Comparison of ENCODE assay signal across 19 cellular contexts in the genomic region with DNA sequence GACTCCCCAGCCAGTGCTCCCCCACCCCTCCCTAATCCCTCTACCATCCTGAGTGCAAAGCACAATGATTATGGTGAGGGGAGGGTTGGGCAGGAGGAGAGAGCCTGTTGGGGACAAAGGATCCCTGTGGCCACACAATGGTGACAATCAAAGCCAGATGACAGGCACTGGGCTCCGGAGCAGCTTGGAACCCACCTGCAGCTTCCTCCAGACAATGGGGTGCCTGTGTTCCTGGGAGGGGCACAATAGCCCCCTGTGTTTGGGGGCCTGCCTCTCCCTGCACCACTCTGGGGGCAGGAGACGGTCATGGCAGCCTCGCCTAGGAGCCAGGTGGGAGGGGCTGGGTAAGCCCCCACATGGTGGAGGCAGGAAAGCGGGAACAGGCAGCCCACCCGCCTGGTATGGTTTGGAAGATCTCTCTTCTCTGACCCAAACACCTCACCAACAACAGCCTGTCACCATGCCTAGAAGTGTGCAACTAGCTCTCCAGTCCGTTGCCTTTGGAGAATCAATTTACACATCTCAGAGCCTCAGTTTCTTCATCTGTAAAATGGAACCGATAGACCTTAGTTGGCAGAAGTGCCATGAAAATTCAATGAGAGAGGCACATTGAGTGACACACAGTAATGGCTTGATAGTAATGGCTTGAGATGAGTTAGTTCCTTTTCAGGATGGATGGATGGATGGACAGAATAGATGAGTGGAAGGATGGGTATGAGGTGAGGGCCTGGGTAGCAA. TPM values are rescaled to one million over a fixed set of nuclear protein-coding genes. Genes with fewer than 3 reads are reported as not detected.
DNase-seq lines count a peak whose midpoint lies in the region; ATAC-seq, FAIRE-seq and TF ChIP-seq lines count a peak whose summit lies in the region.
"Had no signal": no experiment of that assay in that cellular context is flagged by ENCODE, and none has a peak within 500 bp of the region (broad histone marks: within the 10 kb centered on the region; RNA-seq: fewer than 3 reads in every experiment).

No MANE protein-coding gene starts in this region.

- no peak overlapping the region for H3K4ac ChIP-seq in H1 (replicated peaks; ENCODE audit: insufficient read length, low read depth, low read length)
- no peak overlapping the region for H3K4ac ChIP-seq in mesenchymal stem cell (ENCODE audit: low read depth in 1 of 2, low read length in 2 of 2)

- H3K4me2 ChIP-seq in H1 (ENCODE audit: insufficient read depth in 1 of 2, low read depth in 2 of 2, low read length in 2 of 2): no peak overlapping the region
- peak overlapping the region; percentile 21 for H3K4me2 ChIP-seq in neural progenitor cell
- no peak overlapping the region for H3K4me2 ChIP-seq in mesenchymal stem cell (ENCODE audit: low read length, poor library complexity, severe bottlenecking)
- H3K4me2 ChIP-seq: SK-N-SH had no signal

- no peak overlapping the region for H2BK20ac ChIP-seq in H1 (ENCODE audit: low read length)

- H3K9me3 Mint-ChIP-seq in neural progenitor cell: peaks cover 2% of the 10 kb centered on the region

- TF ChIP-seq POLR2A in H1 (IDR thresholded peaks at IDR 0.05; ENCODE audit: control extremely low read depth in 1 of 2, low read depth in 2 of 2, low read length in 2 of 2): no peak

- 75% methylated on average over 7 of the region's 7 CpGs; no CpG with 5 or more reads in 1 of the 2 experiments for WGBS in H1 (ENCODE audit: extremely low coverage in 1 of 2, insufficient coverage in 1 of 2, insufficient read length in 1 of 2, insufficient replicate concordance in 2 of 2, low coverage in 1 of 2, low lambda C conversion rate in 2 of 2, missing lambda C conversion rate in 1 of 2), 2 experiments
- 82% methylated on average over 7 of the region's 7 CpGs for WGBS in mesenchymal stem cell

- no peaks in the 10 kb centered on the region for H3K79me2 ChIP-seq in H1 (ENCODE audit: control insufficient read depth in 1 of 2, insufficient read depth in 2 of 2, low read length in 2 of 2)
- no peaks in the 10 kb centered on the region for H3K79me2 ChIP-seq in neural progenitor cell (ENCODE audit: low read depth)

- H3F3A ChIP-seq in neural progenitor cell (ENCODE audit: low read depth): peaks cover 28% of the 10 kb centered on the region

- in situ Hi-C loops in HAP-1 (cut with MboI; ENCODE audit: low sequenced_read_pairs): no loop called here

- H3K36me3 ChIP-seq in H1 (ENCODE audit: control insufficient read depth in 2 of 4, insufficient read depth in 4 of 4, low read length in 3 of 4) (no peaks in the 10 kb centered on the region), neural progenitor cell (no peaks in the 10 kb centered on the region), mesenchymal stem cell (ENCODE audit: control insufficient read depth in 1 of 2, insufficient read depth in 2 of 2, low read depth in 1 of 2, low read length in 2 of 2) (no peaks in the 10 kb centered on the region), HAP-1 (replicated peaks) (no peaks in the 10 kb centered on the region)

- H3K14ac ChIP-seq in H1 (ENCODE audit: insufficient read length) (no peak overlapping the region), mesenchymal stem cell (ENCODE audit: low read length in 2 of 2) (no peak overlapping the region)

- H3K27me3 ChIP-seq in H1 (replicated peaks in 1 of 4; ENCODE audit: control insufficient read depth in 3 of 4, extremely low read depth in 1 of 4, insufficient read depth in 3 of 4, low read length in 3 of 4): no peaks in the 10 kb centered on the region; a peak in 1 of 7 replicates
- no peaks in the 10 kb centered on the region for H3K27me3 ChIP-seq in neural progenitor cell
- H3K27me3 ChIP-seq in mesenchymal stem cell (ENCODE audit: control insufficient read depth in 1 of 2, insufficient read depth in 1 of 2, low read length in 2 of 2): peaks cover 25 to 76% of the 10 kb centered on the region in 2 experiments
- peaks cover 12% of the 10 kb centered on the region for H3K27me3 ChIP-seq in HAP-1 (ENCODE audit: low read depth)

- H4K20me1 ChIP-seq in H1 (replicated peaks in 1 of 2; ENCODE audit: control insufficient read depth in 1 of 2, insufficient read depth in 2 of 2, low read length in 2 of 2): peaks cover 0 to 3% of the 10 kb centered on the region in 2 experiments
- no peaks in the 10 kb centered on the region for H4K20me1 ChIP-seq in neural progenitor cell (ENCODE audit: low read depth)

- POLR2A ChIA-PET in H1 (lab: Charles Lee; ENCODE audit: partially characterized antibody): no interaction called here

- no peak overlapping the region for H3K56ac ChIP-seq in H1 (replicated peaks; ENCODE audit: insufficient read length, low read depth, low read length)

- H4K5ac ChIP-seq in H1 (ENCODE audit: insufficient read length, low read depth, low read length): no peak overlapping the region

- peak overlapping the region; percentile 78 for H3K27ac Mint-ChIP-seq in neural progenitor cell

- no peaks in the 10 kb centered on the region for H3K36me3 Mint-ChIP-seq in neural progenitor cell

- peaks cover 0 to 4% (median under 1%) of the 10 kb centered on the region in 4 experiments; a peak in 1 of 7 replicates for H3K4me1 ChIP-seq in H1 (replicated peaks in 1 of 4; ENCODE audit: control insufficient read depth in 3 of 4, insufficient read depth in 4 of 4, low read length in 3 of 4)
- peaks cover 45% of the 10 kb centered on the region for H3K4me1 ChIP-seq in neural progenitor cell
- peaks cover 2% of the 10 kb centered on the region for H3K4me1 ChIP-seq in mesenchymal stem cell (ENCODE audit: control insufficient read depth, insufficient read depth, low read depth, low read length)
- H3K4me1 ChIP-seq in HAP-1: no peaks in the 10 kb centered on the region

- DNase-seq in NCI-H345 (lab: John Stamatoyannopoulos, UW): peak; percentile 18
- no peak for DNase-seq in NCI-H345 treated with DMSO at 0.1 percent for 48 hours (lab: John Stamatoyannopoulos, UW; ENCODE audit: unreplicated experiment)
- DNase-seq in H1 (ENCODE audit: low read depth in 1 of 2, low spot score in 2 of 2): no peak
- DNase-seq in neural progenitor cell (ENCODE audit: low spot score): peak; percentile 79
- no peak for DNase-seq in mesenchymal stem cell
- no peak for DNase-seq in NCI-H2196 treated with DMSO at 0.1 percent for 48 hours (lab: John Stamatoyannopoulos, UW; ENCODE audit: unreplicated experiment)
- DNase-seq in HAP-1 (ENCODE audit: low spot score in 2 of 2): no peak
- DNase-seq: 8988T, DMS153, EL, NCI-H1436 treated with DMSO at 0.1 percent for 48 hours, NCI-H2107, NCI-H446, NCI-H748 treated with DMSO at 0.1 percent for 48 hours, SK-N-SH had no signal

- H3K23me2 ChIP-seq in H1 (ENCODE audit: low read depth, low read length): no peaks in the 10 kb centered on the region; the same call in 1 of the 2 replicates

- H3K23ac ChIP-seq in H1 (ENCODE audit: insufficient read length): no peak overlapping the region
- H3K23ac ChIP-seq in mesenchymal stem cell (ENCODE audit: low read length in 2 of 2): no peak overlapping the region

- H3K9me3 ChIP-seq in H1 (ENCODE audit: insufficient read depth in 2 of 2, low read depth in 1 of 2, low read length in 1 of 2) (no peaks in the 10 kb centered on the region), neural progenitor cell (ENCODE audit: low read depth) (no peaks in the 10 kb centered on the region), mesenchymal stem cell (ENCODE audit: control insufficient read depth, low read length) (no peaks in the 10 kb centered on the region), HAP-1 (no peaks in the 10 kb centered on the region)
- H3K9me3 ChIP-seq: SK-N-SH had no signal

- H3K4me1 Mint-ChIP-seq in neural progenitor cell: peaks cover 32% of the 10 kb centered on the region

- H2BK15ac ChIP-seq in H1 (ENCODE audit: low read length) (no peak overlapping the region), mesenchymal stem cell (ENCODE audit: low read depth, poor library complexity, severe bottlenecking) (no peak overlapping the region)

- H3K79me1 ChIP-seq in H1 (ENCODE audit: low read depth, low read length) (no peaks in the 10 kb centered on the region), mesenchymal stem cell (replicated peaks; ENCODE audit: low read length, poor library complexity, severe bottlenecking) (no peaks in the 10 kb centered on the region)

- H2BK12ac ChIP-seq in H1 (ENCODE audit: low read depth, low read length): no peak overlapping the region
- no peak overlapping the region for H2BK12ac ChIP-seq in mesenchymal stem cell (ENCODE audit: low read length in 2 of 2)

- TF ChIP-seq EP300 in H1 (IDR thresholded peaks at IDR 0.05; ENCODE audit: borderline replicate concordance in 1 of 2, low read depth in 2 of 2, low read length in 2 of 2): no peak

- H3K4me3 ChIP-seq in H1 (ENCODE audit: extremely low read depth in 1 of 4, insufficient read depth in 2 of 4, low read depth in 3 of 4, low read length in 4 of 4) (no peak overlapping the region), neural progenitor cell (no peak overlapping the region), mesenchymal stem cell (ENCODE audit: insufficient read depth in 1 of 2, low read depth in 1 of 2, low read length in 2 of 2) (no peak overlapping the region), HAP-1 (no peak overlapping the region)

- no peak for ATAC-seq in GM18867 (IDR thresholded peaks at IDR 0.05; ENCODE audit: unreplicated experiment)

- no peak overlapping the region for H3K9ac ChIP-seq in H1 (replicated peaks in 1 of 4; ENCODE audit: extremely low read depth in 1 of 4, low read depth in 3 of 4, low read length in 3 of 4)
- H3K9ac ChIP-seq in neural progenitor cell: no peak overlapping the region
- no peak overlapping the region for H3K9ac ChIP-seq in mesenchymal stem cell (ENCODE audit: low read length)
- H3K9ac ChIP-seq: SK-N-SH had no signal

- no peak overlapping the region for H2AFZ ChIP-seq in H1 (ENCODE audit: low read length)
- H2AFZ ChIP-seq in neural progenitor cell (replicated peaks): no peak overlapping the region
- H2AFZ ChIP-seq in mesenchymal stem cell (ENCODE audit: low read depth, low read length): no peak overlapping the region

- TF ChIP-seq RAD21 in H1 (IDR thresholded peaks at IDR 0.05 in 1 of 2, conservative IDR thresholded peaks at IDR 0.05 in 1 of 2; ENCODE audit: low read depth in 2 of 2, low read length in 2 of 2): no peak

- peaks cover 32% of the 10 kb centered on the region for H3K27me3 Mint-ChIP-seq in neural progenitor cell (ENCODE audit: insufficient read depth, low read depth)

- CTCF ChIA-PET in H1 (lab: Charles Lee; ENCODE audit: partially characterized antibody): interaction anchor here (0.6 to 1.5 kb wide), 3 partner anchors 14 kb away, joined by 3 to 7 read pairs (median 3); no protein-coding TSS in a partner anchor

- no peak for TF ChIP-seq CTCF in H1 (IDR thresholded peaks at IDR 0.05; ENCODE audit: control extremely low read depth in 1 of 3, insufficient read depth in 1 of 3, low read depth in 1 of 3, low read length in 3 of 3)
- TF ChIP-seq CTCF in neural progenitor cell (IDR thresholded peaks at IDR 0.05): no peak

- H4K8ac ChIP-seq in H1 (ENCODE audit: extremely low read depth, insufficient read depth, low read length) (peak overlapping the region; percentile 76; the same call in 1 of the 2 replicates), mesenchymal stem cell (ENCODE audit: low read length) (no peak overlapping the region)

- H2BK5ac ChIP-seq in H1 (ENCODE audit: low read depth, low read length) (no peak overlapping the region), mesenchymal stem cell (ENCODE audit: low read depth, low read length, poor library complexity, severe bottlenecking) (no peak overlapping the region)

- H3K4me3 Mint-ChIP-seq in neural progenitor cell: peak overlapping the region; percentile 7

- FAIRE-seq in H1 (lab: Jason Lieb, UNC): no peak
- FAIRE-seq: H54, HTR-8/SVneo had no signal

- H3K18ac ChIP-seq in H1 (ENCODE audit: extremely low read depth, low read length) (no peak overlapping the region), mesenchymal stem cell (ENCODE audit: low read depth in 1 of 2, low read length in 2 of 2) (no peak overlapping the region)

- H2BK120ac ChIP-seq in H1 (replicated peaks; ENCODE audit: low read depth, low read length) (no peak overlapping the region), mesenchymal stem cell (ENCODE audit: low read depth, low read length) (no peak overlapping the region)

- H3K27ac ChIP-seq in H1 (ENCODE audit: low read depth, low read length): no peak overlapping the region
- no peak overlapping the region for H3K27ac ChIP-seq in neural progenitor cell
- H3K27ac ChIP-seq in mesenchymal stem cell (ENCODE audit: low read length, poor library complexity, severe bottlenecking): no peak overlapping the region
- H3K27ac ChIP-seq: C4-2B had no signal

- H4K91ac ChIP-seq in H1 (replicated peaks; ENCODE audit: insufficient read length, low read length) (no peak overlapping the region), mesenchymal stem cell (ENCODE audit: low read length) (no peak overlapping the region)

- H2AK5ac ChIP-seq in H1 (ENCODE audit: low read depth, low read length): no peak overlapping the region
- no peak overlapping the region for H2AK5ac ChIP-seq in mesenchymal stem cell (ENCODE audit: low read length, severe bottlenecking)

RNA-seq across cellular contexts. Expression of gene MVK, which starts 53.0 kb away (rescaled TPM):
- total RNA-seq in H1 (2021; fragmentation: NEBNext Ultra II Directional; extraction: Animal tissue kit (Norgen Biotek cat#: 25700)): 15.7 and 17.0 TPM in 2 replicates
- 20.9 and 21.5 TPM in 2 replicates for polyA plus RNA-seq in H1 (2011; rRNA removed)
- polyA plus RNA-seq in H1 (2011; cell fraction: cytosol; rRNA removed): 14.7 TPM
- 20.3 TPM for polyA plus RNA-seq in H1 (2011; cell fraction: nucleus; rRNA removed)
- 13.6 to 17.0 TPM (median 14.5 TPM) in 4 replicates for polyA plus RNA-seq in H1 (2012, experiment 1 of 2)
- polyA plus RNA-seq in H1 (2012, experiment 2 of 2): 12.2 TPM
- polyA plus RNA-seq in H1 (2013, experiment 1 of 2): 14.5 TPM
- 16.0 TPM for polyA plus RNA-seq in H1 (2013, experiment 2 of 2)
- polyA minus RNA-seq in H1 (2011; rRNA and poly(A)+ RNA removed): 11.4 and 17.2 TPM in 2 replicates
- polyA minus RNA-seq in H1 (2011; cell fraction: cytosol; rRNA and poly(A)+ RNA removed): 5.5 TPM
- 14.6 TPM for polyA minus RNA-seq in H1 (2011; cell fraction: nucleus; rRNA and poly(A)+ RNA removed)
- 8.3 and 20.1 TPM in 2 replicates for total RNA-seq in neural progenitor cell (ENCODE audit: low replicate concordance)
- polyA plus RNA-seq in mesenchymal stem cell (2013, experiment 1 of 2): 48.3 TPM
- polyA plus RNA-seq in mesenchymal stem cell (2013, experiment 2 of 2): 46.7 TPM

RNA-seq across cellular contexts. Expression of gene MMAB, which starts 53.2 kb away (rescaled TPM):
- total RNA-seq in H1 (2021; fragmentation: NEBNext Ultra II Directional; extraction: Animal tissue kit (Norgen Biotek cat#: 25700)): 17.1 and 18.5 TPM in 2 replicates
- polyA plus RNA-seq in H1 (2011; rRNA removed): 12.9 and 14.5 TPM in 2 replicates
- polyA plus RNA-seq in H1 (2011; cell fraction: cytosol; rRNA removed): 15.4 TPM
- polyA plus RNA-seq in H1 (2011; cell fraction: nucleus; rRNA removed): 14.1 TPM
- polyA plus RNA-seq in H1 (2012, experiment 1 of 2): 19.3 to 22.5 TPM (median 21.5 TPM) in 4 replicates
- 24.4 TPM for polyA plus RNA-seq in H1 (2012, experiment 2 of 2)
- 13.2 TPM for polyA plus RNA-seq in H1 (2013, experiment 1 of 2)
- 14.4 TPM for polyA plus RNA-seq in H1 (2013, experiment 2 of 2)
- 11.6 and 14.7 TPM in 2 replicates for polyA minus RNA-seq in H1 (2011; rRNA and poly(A)+ RNA removed)
- polyA minus RNA-seq in H1 (2011; cell fraction: cytosol; rRNA and poly(A)+ RNA removed): 11.4 TPM
- 16.3 TPM for polyA minus RNA-seq in H1 (2011; cell fraction: nucleus; rRNA and poly(A)+ RNA removed)
- 24.7 and 34.5 TPM in 2 replicates for total RNA-seq in neural progenitor cell (ENCODE audit: low replicate concordance)
- polyA plus RNA-seq in mesenchymal stem cell (2013, experiment 1 of 2): 52.7 TPM
- polyA plus RNA-seq in mesenchymal stem cell (2013, experiment 2 of 2): 55.4 TPM

Comparison
In these comparisons a context has a peak if more than half of its experiments do, and no peak if none do; other contexts are left out.
1. DNase-seq: peak in NCI-H345 (single experiment) and neural progenitor cell (single experiment); none in NCI-H345 treated with DMSO at 0.1 percent for 48 hours (single experiment), H1 (0 of 2), mesenchymal stem cell (single experiment), NCI-H2196 treated with DMSO at 0.1 percent for 48 hours (single experiment) and HAP-1 (0 of 2).